In the genomic region with DNA sequence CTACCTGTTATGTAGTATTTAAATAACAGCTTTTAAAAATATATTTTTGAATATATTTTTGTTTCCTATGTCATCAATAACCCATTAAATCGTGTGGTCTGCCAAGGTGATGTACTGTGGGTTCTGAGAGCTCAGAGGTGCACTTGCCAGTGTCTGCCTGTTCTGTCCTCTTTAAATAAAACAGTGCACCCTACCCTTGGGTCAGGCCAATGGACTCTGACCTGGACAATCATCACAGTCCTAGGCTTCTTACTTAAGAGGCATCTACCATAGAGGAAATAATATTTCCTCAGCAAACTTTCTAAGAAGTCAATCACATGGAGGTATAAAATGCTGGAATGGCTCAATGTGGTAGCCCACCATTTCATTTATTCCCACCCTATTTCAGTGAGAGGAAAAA, we compare ENCODE assay signal across 7 cellular contexts. TPM values are rescaled to one million over a fixed set of nuclear protein-coding genes. Genes with fewer than 3 reads are reported as not detected.
"Had no signal": no experiment of that assay in that cellular context is flagged by ENCODE, and none has a peak within 500 bp of the region (broad histone marks: within the 10 kb centered on the region; RNA-seq: fewer than 3 reads in every experiment).

No MANE protein-coding gene starts in this region.

- DNase-seq: IMR-90, KBM-7 had no signal

- H3K4me1 Mint-ChIP-seq: IgD-negative memory B cell had no signal

- H3K27ac ChIP-seq: HL-60 had no signal

- H3K27me3 Mint-ChIP-seq: IgD-negative memory B cell had no signal

- H3K36me3 Mint-ChIP-seq: IgD-negative memory B cell had no signal

- H3K4me3 ChIP-seq: K562 had no signal

- FAIRE-seq: HTR-8/SVneo, K562 had no signal

- ATAC-seq: K562 had no signal

- H3K27ac Mint-ChIP-seq: IgD-negative memory B cell had no signal

RNA-seq across cellular contexts. Expression of a gene that starts 26.0 kb away (rescaled TPM):
- total RNA-seq: HT-29, K562 had no signal
- polyA plus RNA-seq: K562 had no signal
